ENCODE assay signal across 20 cellular contexts in genomic region chr15:39181901-39182300, GRCh38.
A peak's percentile ranks its signal among the peaks of the same experiment; 100 is the strongest.
DNase-seq lines count a peak whose midpoint lies in the region; ATAC-seq and TF ChIP-seq lines count a peak whose summit lies in the region.
"Had no signal": no experiment of that assay in that cellular context is flagged by ENCODE, and none has a peak within 500 bp of the region (broad histone marks: within the 10 kb centered on the region; RNA-seq: fewer than 3 reads in every experiment).

No MANE protein-coding gene starts in this region.

- H2AFZ ChIP-seq in hepatocyte = no peak overlapping the region
- peak overlapping the region; percentile 54 for H2AFZ ChIP-seq in smooth muscle cell (ENCODE audit: low read depth)

- H3K9me3 ChIP-seq in hepatocyte (ENCODE audit: low read depth) (no peaks in the 10 kb centered on the region), smooth muscle cell (replicated peaks; ENCODE audit: low read depth) (no peaks in the 10 kb centered on the region)
- H3K9me3 ChIP-seq: colonic mucosa had no signal

- H3K27me3 ChIP-seq in hepatocyte (no peaks in the 10 kb centered on the region), smooth muscle cell (ENCODE audit: low read depth) (no peaks in the 10 kb centered on the region)
- H3K27me3 ChIP-seq: colonic mucosa had no signal

- no peaks in the 10 kb centered on the region for H4K20me1 ChIP-seq in hepatocyte (ENCODE audit: insufficient read depth, poor library complexity, severe bottlenecking)
- H4K20me1 ChIP-seq in smooth muscle cell (ENCODE audit: low read depth) = no peaks in the 10 kb centered on the region

- no peaks in the 10 kb centered on the region for H3K9me2 ChIP-seq in hepatocyte (replicated peaks; ENCODE audit: insufficient read depth)

- H3K79me2 ChIP-seq in hepatocyte (no peaks in the 10 kb centered on the region), smooth muscle cell (ENCODE audit: low read depth) (no peaks in the 10 kb centered on the region)

- no peak overlapping the region for H3K9ac ChIP-seq in smooth muscle cell (ENCODE audit: low read depth)

- ATAC-seq in SK-N-SH treated with all-trans-retinoic acid at 6 μM for 48 hours = peak; percentile 67
- ATAC-seq in GM18861 (IDR thresholded peaks at IDR 0.05; ENCODE audit: unreplicated experiment) = no peak
- ATAC-seq: activated T-helper 17 cell treated with anti-CD3 and anti-CD28 coated beads, Interleukin-2, amount 50 U/mL, for 72 hours; left lobe of liver; T-helper 17 cell had no signal

- peak; percentile 52 for DNase-seq in EL
- peak; percentile 28 for DNase-seq in hepatocyte (ENCODE audit: low spot score)
- DNase-seq in smooth muscle cell (lab: John Stamatoyannopoulos, UW; ENCODE audit: unreplicated experiment) = no peak
- no peak for DNase-seq in NCI-H446 (lab: John Stamatoyannopoulos, UW)
- no peak for DNase-seq in SHP77 treated with DMSO at 0.1 percent for 48 hours (lab: John Stamatoyannopoulos, UW)
- DNase-seq: activated B cell treated with CpG ODN at 0.5 μM for 24 hours; activated CD8-positive, alpha-beta memory T cell treated with anti-CD3 and anti-CD28 coated beads for 24 hours; CD4-positive, CD25-positive, alpha-beta regulatory T cell; colonic mucosa; H7; MM.1S; naive B cell; NCI-H2029 treated with DMSO at 0.1 percent for 48 hours; NCI-H774; RPMI8226; T-helper 17 cell had no signal

- H3K4me3 ChIP-seq in hepatocyte (no peak overlapping the region), smooth muscle cell (peak overlapping the region; percentile 24)
- H3K4me3 ChIP-seq: colonic mucosa had no signal

- H3K4me2 ChIP-seq in hepatocyte (peak overlapping the region; percentile 46), smooth muscle cell (peak overlapping the region; percentile 34)

- no peak for TF ChIP-seq CTCF in hepatocyte (IDR thresholded peaks at IDR 0.05; ENCODE audit: poor library complexity)
- no peak for TF ChIP-seq CTCF in smooth muscle cell (IDR thresholded peaks at IDR 0.05; ENCODE audit: borderline replicate concordance, insufficient read depth, poor library complexity, severe bottlenecking)

- H3K4me1 ChIP-seq in hepatocyte (ENCODE audit: insufficient read depth) (peaks cover 21% of the 10 kb centered on the region), smooth muscle cell (ENCODE audit: low read depth) (no peaks in the 10 kb centered on the region)
- H3K4me1 ChIP-seq: colonic mucosa had no signal

- no peaks in the 10 kb centered on the region for H3K36me3 ChIP-seq in hepatocyte (replicated peaks; ENCODE audit: insufficient read depth, low read depth)
- no peaks in the 10 kb centered on the region for H3K36me3 ChIP-seq in smooth muscle cell (ENCODE audit: low read depth)
- H3K36me3 ChIP-seq: colonic mucosa had no signal

- 32% methylated on average over 2 of the region's 2 CpGs for WGBS in hepatocyte (ENCODE audit: low lambda C conversion rate, missing lambda C conversion rate)
- WGBS in smooth muscle cell (ENCODE audit: low lambda C conversion rate) = 44% methylated on average over 2 of the region's 2 CpGs

- no peaks in the 10 kb centered on the region for H3F3A ChIP-seq in smooth muscle cell (ENCODE audit: low read depth)

- H3K27ac ChIP-seq in hepatocyte (peak overlapping the region; percentile 39), smooth muscle cell (ENCODE audit: low read depth) (no peak overlapping the region)
- H3K27ac ChIP-seq: colonic mucosa had no signal

TF ChIP-seq in SK-N-SH treated with all-trans-retinoic acid at 6 μM for 48 hours, 23 proteins besides CTCF, POLR2A, EP300 and RAD21:
- TF ChIP-seq CSDC2 (CRISPR knock-in tag; IDR thresholded peaks at IDR 0.05) (no peak), RARB (CRISPR knock-in tag; IDR thresholded peaks at IDR 0.05) (no peak), ZNF565 (CRISPR knock-in tag; conservative IDR thresholded peaks at IDR 0.05; ENCODE audit: low read depth) (no peak), ARNTL (CRISPR knock-in tag; IDR thresholded peaks at IDR 0.05; ENCODE audit: borderline replicate concordance, low read depth) (no peak), ESRRG (CRISPR knock-in tag; IDR thresholded peaks at IDR 0.05) (no peak), ZFP30 (CRISPR knock-in tag; IDR thresholded peaks at IDR 0.05) (no peak), ZFP3 (CRISPR knock-in tag; IDR thresholded peaks at IDR 0.05) (no peak), TOX (CRISPR knock-in tag; IDR thresholded peaks at IDR 0.05; ENCODE audit: borderline replicate concordance) (no peak), ZC3H10 (CRISPR knock-in tag; IDR thresholded peaks at IDR 0.05) (no peak), ZNF8 (CRISPR knock-in tag; IDR thresholded peaks at IDR 0.05) (no peak), TCF4 (CRISPR knock-in tag; IDR thresholded peaks at IDR 0.05; ENCODE audit: borderline replicate concordance) (no peak), GLIS3 (CRISPR knock-in tag; IDR thresholded peaks at IDR 0.05) (no peak)
- TF ChIP-seq, protein P1, sequence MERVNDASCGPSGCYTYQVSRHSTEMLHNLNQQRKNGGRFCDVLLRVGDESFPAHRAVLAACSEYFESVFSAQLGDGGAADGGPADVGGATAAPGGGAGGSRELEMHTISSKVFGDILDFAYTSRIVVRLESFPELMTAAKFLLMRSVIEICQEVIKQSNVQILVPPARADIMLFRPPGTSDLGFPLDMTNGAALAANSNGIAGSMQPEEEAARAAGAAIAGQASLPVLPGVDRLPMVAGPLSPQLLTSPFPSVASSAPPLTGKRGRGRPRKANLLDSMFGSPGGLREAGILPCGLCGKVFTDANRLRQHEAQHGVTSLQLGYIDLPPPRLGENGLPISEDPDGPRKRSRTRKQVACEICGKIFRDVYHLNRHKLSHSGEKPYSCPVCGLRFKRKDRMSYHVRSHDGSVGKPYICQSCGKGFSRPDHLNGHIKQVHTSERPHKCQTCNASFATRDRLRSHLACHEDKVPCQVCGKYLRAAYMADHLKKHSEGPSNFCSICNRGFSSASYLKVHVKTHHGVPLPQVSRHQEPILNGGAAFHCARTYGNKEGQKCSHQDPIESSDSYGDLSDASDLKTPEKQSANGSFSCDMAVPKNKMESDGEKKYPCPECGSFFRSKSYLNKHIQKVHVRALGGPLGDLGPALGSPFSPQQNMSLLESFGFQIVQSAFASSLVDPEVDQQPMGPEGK (CRISPR knock-in tag; IDR thresholded peaks at IDR 0.05; ENCODE audit: borderline replicate concordance) = no peak
- TF ChIP-seq, protein P2, sequence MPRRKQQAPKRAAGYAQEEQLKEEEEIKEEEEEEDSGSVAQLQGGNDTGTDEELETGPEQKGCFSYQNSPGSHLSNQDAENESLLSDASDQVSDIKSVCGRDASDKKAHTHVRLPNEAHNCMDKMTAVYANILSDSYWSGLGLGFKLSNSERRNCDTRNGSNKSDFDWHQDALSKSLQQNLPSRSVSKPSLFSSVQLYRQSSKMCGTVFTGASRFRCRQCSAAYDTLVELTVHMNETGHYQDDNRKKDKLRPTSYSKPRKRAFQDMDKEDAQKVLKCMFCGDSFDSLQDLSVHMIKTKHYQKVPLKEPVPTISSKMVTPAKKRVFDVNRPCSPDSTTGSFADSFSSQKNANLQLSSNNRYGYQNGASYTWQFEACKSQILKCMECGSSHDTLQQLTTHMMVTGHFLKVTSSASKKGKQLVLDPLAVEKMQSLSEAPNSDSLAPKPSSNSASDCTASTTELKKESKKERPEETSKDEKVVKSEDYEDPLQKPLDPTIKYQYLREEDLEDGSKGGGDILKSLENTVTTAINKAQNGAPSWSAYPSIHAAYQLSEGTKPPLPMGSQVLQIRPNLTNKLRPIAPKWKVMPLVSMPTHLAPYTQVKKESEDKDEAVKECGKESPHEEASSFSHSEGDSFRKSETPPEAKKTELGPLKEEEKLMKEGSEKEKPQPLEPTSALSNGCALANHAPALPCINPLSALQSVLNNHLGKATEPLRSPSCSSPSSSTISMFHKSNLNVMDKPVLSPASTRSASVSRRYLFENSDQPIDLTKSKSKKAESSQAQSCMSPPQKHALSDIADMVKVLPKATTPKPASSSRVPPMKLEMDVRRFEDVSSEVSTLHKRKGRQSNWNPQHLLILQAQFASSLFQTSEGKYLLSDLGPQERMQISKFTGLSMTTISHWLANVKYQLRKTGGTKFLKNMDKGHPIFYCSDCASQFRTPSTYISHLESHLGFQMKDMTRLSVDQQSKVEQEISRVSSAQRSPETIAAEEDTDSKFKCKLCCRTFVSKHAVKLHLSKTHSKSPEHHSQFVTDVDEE (CRISPR knock-in tag; IDR thresholded peaks at IDR 0.05) = no peak

Comparison
In these comparisons a context has a peak if more than half of its experiments do, and no peak if none do; other contexts are left out.
1. DNase-seq: peak in EL (single experiment) and hepatocyte (single experiment); none in smooth muscle cell (single experiment), NCI-H446 (0 of 2) and SHP77 treated with DMSO at 0.1 percent for 48 hours (single experiment).